Comparison of ENCODE assay signal across 8 cellular contexts in the genomic region with DNA sequence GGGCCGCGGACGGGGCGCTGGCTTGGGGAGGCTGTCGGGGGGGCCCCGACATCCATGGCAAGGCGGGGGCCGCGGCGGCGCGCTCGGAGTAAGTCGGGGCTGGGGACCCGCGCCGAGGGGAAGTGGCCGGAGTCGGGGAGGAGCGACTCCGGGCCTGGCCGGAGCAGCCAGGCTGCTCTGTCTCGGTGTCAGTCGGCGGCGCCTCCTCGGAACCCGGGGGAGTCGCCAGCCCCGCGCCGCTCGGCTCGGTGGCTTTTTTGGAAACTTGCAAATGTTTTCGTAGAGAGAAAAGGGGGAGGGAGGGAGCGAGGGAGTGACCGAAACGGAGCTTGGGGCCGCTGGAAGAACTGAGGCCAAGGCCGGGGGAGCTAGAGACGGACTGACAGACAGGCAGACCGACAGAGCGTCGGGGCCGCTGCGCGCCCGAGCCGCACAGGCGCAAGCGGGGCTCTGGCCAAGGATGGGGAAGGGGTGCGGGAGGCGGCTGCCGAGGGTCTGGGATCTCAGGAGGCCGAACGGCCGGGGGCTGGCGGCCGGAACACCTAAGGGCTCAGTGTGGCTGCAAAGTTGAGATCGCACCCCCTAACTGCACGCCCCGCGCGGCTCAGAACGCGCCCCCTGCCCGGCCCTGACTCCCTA. TPM values are rescaled to one million over a fixed set of nuclear protein-coding genes. Genes with fewer than 3 reads are reported as not detected.
A peak's percentile ranks its signal among the peaks of the same experiment; 100 is the strongest.
DNase-seq lines count a peak whose midpoint lies in the region; ATAC-seq and TF ChIP-seq lines count a peak whose summit lies in the region.

No MANE protein-coding gene starts in this region.

- H3K27me3 ChIP-seq in Panc1 (ENCODE audit: control insufficient read depth, insufficient read depth, low read length) = no peaks in the 10 kb centered on the region
- peaks cover 0 to 8% of the 10 kb centered on the region in 2 donors for H3K27me3 ChIP-seq in naive thymus-derived CD4-positive, alpha-beta T cell (ENCODE audit: control insufficient read depth in 2 of 2, insufficient read depth in 2 of 2, low read length in 2 of 2)

- no peaks in the 10 kb centered on the region for H3K36me3 ChIP-seq in Panc1 (ENCODE audit: control insufficient read depth, insufficient read depth, low read length)
- H3K36me3 ChIP-seq in naive thymus-derived CD4-positive, alpha-beta T cell (ENCODE audit: control insufficient read depth in 2 of 3, insufficient read depth in 3 of 3, low read length in 3 of 3) = no peaks in the 10 kb centered on the region

- H3K9me3 Mint-ChIP-seq in endothelial cell (ENCODE audit: unreplicated experiment) = no peaks in the 10 kb centered on the region
- peaks cover 0 to 2% (median 0%) of the 10 kb centered on the region in 11 donors for H3K9me3 Mint-ChIP-seq in naive thymus-derived CD4-positive, alpha-beta T cell

- peaks cover 18% of the 10 kb centered on the region for H3K27me3 Mint-ChIP-seq in endothelial cell (ENCODE audit: unreplicated experiment)
- peaks cover 35 to 76% (median 42%) of the 10 kb centered on the region in 5 donors for H3K27me3 Mint-ChIP-seq in naive thymus-derived CD4-positive, alpha-beta T cell

- H3K4me1 Mint-ChIP-seq in endothelial cell (ENCODE audit: unreplicated experiment) = peaks cover 9% of the 10 kb centered on the region
- peaks cover 0 to 15% (median 10%) of the 10 kb centered on the region in 7 donors for H3K4me1 Mint-ChIP-seq in naive thymus-derived CD4-positive, alpha-beta T cell

- TF ChIP-seq CTCF in Panc1 (IDR thresholded peaks at IDR 0.05) = no peak
- TF ChIP-seq CTCF in endothelial cell (IDR thresholded peaks at IDR 0.05; ENCODE audit: unreplicated experiment) = no peak

- no TSS peak for BruUV-seq in Panc1 (replicated peaks; lab: Mats Ljungman, UMichigan)

- intact Hi-C loops in Panc1 (cut with micrococcal nuclease; ENCODE audit: unreplicated experiment) = no loop called here
- intact Hi-C loops in naive thymus-derived CD4-positive, alpha-beta T cell (cut with micrococcal nuclease) = no loop called here

- CTCF ChIA-PET in Panc1 (lab: Charles Lee) = interaction anchor here (0.7 kb wide), 2 partner anchors 14 to 124 kb away, joined by 4 to 11 read pairs; no protein-coding TSS in a partner anchor
- CTCF ChIA-PET in naive thymus-derived CD4-positive, alpha-beta T cell (lab: Charles Lee) = no interaction called here

- peak overlapping the region; percentile 33 to 47 for H3K4me3 ChIP-seq in Panc1 (ENCODE audit: low read depth in 2 of 2, low read length in 2 of 2)
- H3K4me3 ChIP-seq in naive thymus-derived CD4-positive, alpha-beta T cell (ENCODE audit: low read length) = peak overlapping the region; percentile 39

- DNase-seq in ELR (ENCODE audit: low read depth) (peak; percentile 34), Panc1 (ENCODE audit: low read depth, low spot score) (no peak), endothelial cell (ENCODE audit: low spot score) (peak; percentile 37), NCI-H510A (lab: John Stamatoyannopoulos, UW) (no peak), GDM1 (lab: John Stamatoyannopoulos, UW) (no peak), GM19238 (ENCODE audit: insufficient read length, low spot score) (no peak), NCI-H128 (lab: John Stamatoyannopoulos, UW; ENCODE audit: unreplicated experiment) (no peak)
- DNase-seq in naive thymus-derived CD4-positive, alpha-beta T cell = no peak

- ATAC-seq in Panc1 = peak; percentile 66
- peak; percentile 41 for ATAC-seq in naive thymus-derived CD4-positive, alpha-beta T cell

- POLR2A ChIA-PET in Panc1 (lab: Charles Lee) = no interaction called here
- POLR2A ChIA-PET in naive thymus-derived CD4-positive, alpha-beta T cell (lab: Charles Lee) = no interaction called here

- no peak overlapping the region for H3K27ac ChIP-seq in Panc1 (ENCODE audit: low read length)
- no peak overlapping the region for H3K27ac ChIP-seq in naive thymus-derived CD4-positive, alpha-beta T cell (ENCODE audit: low read depth, low read length)

- no peaks in the 10 kb centered on the region for H3K9me3 ChIP-seq in Panc1 (ENCODE audit: control insufficient read depth, insufficient read depth, low read depth, low read length)
- H3K9me3 ChIP-seq in naive thymus-derived CD4-positive, alpha-beta T cell (ENCODE audit: control insufficient read depth in 2 of 3, low read length in 3 of 3) = no peaks in the 10 kb centered on the region

- H3K4me1 ChIP-seq in Panc1 (ENCODE audit: control insufficient read depth, insufficient read depth, low read length) = no peaks in the 10 kb centered on the region
- H3K4me1 ChIP-seq in naive thymus-derived CD4-positive, alpha-beta T cell (ENCODE audit: control insufficient read depth in 2 of 2, insufficient read depth in 2 of 2, low read length in 2 of 2) = no peaks in the 10 kb centered on the region

- H3K27ac Mint-ChIP-seq in endothelial cell (ENCODE audit: unreplicated experiment) = no peak overlapping the region
- H3K27ac Mint-ChIP-seq in naive thymus-derived CD4-positive, alpha-beta T cell = no peak overlapping the region

- H3K4me3 Mint-ChIP-seq in endothelial cell (ENCODE audit: unreplicated experiment) = peak overlapping the region; percentile 65
- H3K4me3 Mint-ChIP-seq in naive thymus-derived CD4-positive, alpha-beta T cell = peak overlapping the region; percentile 66 to 79 (median 75)

- in situ Hi-C loops in Panc1 (cut with HindIII; ENCODE audit: low pct_unique_long_range_greater_than_20kb, low sequenced_read_pairs) = no loop called here

- no peaks in the 10 kb centered on the region for H3K36me3 Mint-ChIP-seq in endothelial cell (ENCODE audit: low read depth, unreplicated experiment)
- peaks cover 0 to 6% (median 0%) of the 10 kb centered on the region in 5 donors for H3K36me3 Mint-ChIP-seq in naive thymus-derived CD4-positive, alpha-beta T cell

RNA-seq across cellular contexts. Expression of gene PTH1R, which starts 5.0 kb away (rescaled TPM):
- total RNA-seq in Panc1 (2021; ENCODE audit: unreplicated experiment) (not detected), endothelial cell (ENCODE audit: unreplicated experiment) (6.2 TPM)
- not detected for polyA plus RNA-seq in Panc1 (2012; ENCODE audit: insufficient read length)
- not detected for total RNA-seq in naive thymus-derived CD4-positive, alpha-beta T cell
- polyA plus RNA-seq in naive thymus-derived CD4-positive, alpha-beta T cell = not detected

RNA-seq across cellular contexts. Expression of gene MYL3, which starts 19.3 kb away (rescaled TPM):
- total RNA-seq in Panc1 (2021; ENCODE audit: unreplicated experiment) (not detected), endothelial cell (ENCODE audit: unreplicated experiment) (not detected)
- polyA plus RNA-seq in Panc1 (2012; ENCODE audit: insufficient read length) = not detected
- total RNA-seq in naive thymus-derived CD4-positive, alpha-beta T cell = not detected
- polyA plus RNA-seq in naive thymus-derived CD4-positive, alpha-beta T cell = not detected

Comparison
In these comparisons a context has a peak if more than half of its experiments do, and no peak if none do; other contexts are left out.
1. DNase-seq: peak in ELR (single experiment) and endothelial cell (single experiment); none in Panc1 (single experiment), naive thymus-derived CD4-positive, alpha-beta T cell (0 of 9), NCI-H510A (single experiment), GDM1 (single experiment), GM19238 (single experiment) and NCI-H128 (single experiment).